ENCODE assay signal across 8 cellular contexts in the genomic region with DNA sequence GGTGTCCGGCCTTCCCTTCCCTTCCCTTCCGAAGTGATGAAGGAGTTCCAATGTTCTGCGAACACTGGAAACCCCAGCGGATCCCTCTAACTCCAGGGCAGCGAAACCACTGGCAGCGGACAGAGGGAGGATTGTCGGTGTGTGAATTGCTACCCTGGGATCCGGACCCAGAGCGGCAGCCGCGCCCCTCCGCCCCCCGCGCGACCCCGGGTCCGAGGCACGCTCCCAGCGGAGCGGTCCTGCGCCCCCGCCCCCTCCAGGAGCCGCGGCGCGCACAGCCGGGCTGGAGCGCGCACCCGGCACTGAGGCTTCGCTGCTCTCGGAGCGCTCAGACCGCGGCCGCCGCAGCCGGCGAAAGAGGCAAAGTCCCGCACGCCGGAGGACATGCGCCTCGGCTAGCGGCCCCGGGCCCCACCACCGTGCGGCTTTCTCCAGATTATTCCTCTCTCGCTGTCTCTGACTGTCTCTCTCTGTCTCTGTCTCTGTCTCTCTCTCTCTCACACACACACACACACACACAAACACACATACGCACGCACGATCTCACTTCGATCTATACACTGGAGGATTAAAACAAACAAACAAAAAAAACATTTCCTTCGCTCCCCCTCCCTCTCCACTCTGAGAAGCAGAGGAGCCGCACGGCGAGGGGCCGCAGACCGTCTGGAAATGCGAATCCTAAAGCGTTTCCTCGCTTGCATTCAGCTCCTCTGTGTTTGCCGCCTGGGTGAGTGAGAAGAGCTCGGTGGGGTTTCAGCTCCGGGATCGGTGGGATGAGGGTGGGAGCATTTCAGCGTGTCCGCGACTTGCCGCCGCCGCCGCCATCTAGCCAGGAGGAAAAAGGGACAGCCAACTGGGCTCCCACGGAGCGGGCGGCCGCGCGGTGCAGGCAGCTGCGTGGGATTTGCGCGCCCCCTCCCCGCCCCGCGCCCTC. TPM values are rescaled to one million over a fixed set of nuclear protein-coding genes. Genes with fewer than 3 reads are reported as not detected.
DNase-seq lines count a peak whose midpoint lies in the region; ATAC-seq and TF ChIP-seq lines count a peak whose summit lies in the region.

A gene (plus strand): TSS at position 331 of the 934 bp plus-strand sequence. CDS start 339 bp downstream, at position 670.

- peak within 1 kb of the TSS; percentile 82 for H3K27ac ChIP-seq in HUES48 (ENCODE audit: low read depth, low read length)
- H3K27ac ChIP-seq in right atrium auricular region: no peak within 1 kb of the TSS

- peaks cover 35% of the 10 kb centered on the region for H3K27me3 Mint-ChIP-seq in activated naive CD8-positive, alpha-beta T cell treated with anti-CD3 and anti-CD28 coated beads, Interleukin-2, amount 10 ng/mL, durations not matched to agents 7 days and 5 days
- H3K27me3 Mint-ChIP-seq in progenitor cell of endocrine pancreas: peaks cover 67% of the 10 kb centered on the region

- no peak for TF ChIP-seq CTCF in right atrium auricular region (IDR thresholded peaks at IDR 0.05)
- TF ChIP-seq CTCF in progenitor cell of endocrine pancreas (IDR thresholded peaks at IDR 0.05; ENCODE audit: unreplicated experiment): no peak

- no peaks in the 10 kb centered on the region for H3K9me3 ChIP-seq in HUES48 (ENCODE audit: control insufficient read depth, insufficient read depth, low read length)
- H3K9me3 ChIP-seq in right atrium auricular region: no peaks in the 10 kb centered on the region

- H3K9ac ChIP-seq in HUES48 (ENCODE audit: low read depth, low read length): peak within 1 kb of the TSS; percentile 82

- H3K4me1 ChIP-seq in HUES48 (ENCODE audit: control insufficient read depth, insufficient read depth, low read length): peaks cover 31% of the 10 kb centered on the region
- peaks cover 0 to 7% of the 10 kb centered on the region in 2 donors for H3K4me1 ChIP-seq in right atrium auricular region

- POLR2A ChIA-PET in activated naive CD8-positive, alpha-beta T cell treated with anti-CD3 and anti-CD28 coated beads, Interleukin-2, amount 10 ng/mL, durations not matched to agents 7 days and 5 days (lab: Charles Lee): no interaction called here

- peaks cover 6% of the 10 kb centered on the region for H3K4me1 Mint-ChIP-seq in activated naive CD8-positive, alpha-beta T cell treated with anti-CD3 and anti-CD28 coated beads, Interleukin-2, amount 10 ng/mL, durations not matched to agents 7 days and 5 days
- H3K4me1 Mint-ChIP-seq in progenitor cell of endocrine pancreas (ENCODE audit: low read depth): peaks cover 7% of the 10 kb centered on the region

- DNase-seq in COLO829 (ENCODE audit: low spot score) (peak; percentile 7), right atrium auricular region (ENCODE audit: low spot score) (no peak), progenitor cell of endocrine pancreas (ENCODE audit: low spot score, unreplicated experiment) (peak; percentile 47)
- peak; percentile 25 for DNase-seq in activated naive CD8-positive, alpha-beta T cell treated with anti-CD3 and anti-CD28 coated beads, Interleukin-2, amount 10 ng/mL, durations not matched to agents 7 days and 5 days
- DNase-seq in stimulated activated naive CD4-positive, alpha-beta T cell treated with Interleukin-2 at 50 U/mL for 16 hours (lab: John Stamatoyannopoulos, UW): no peak

- H3K4me3 ChIP-seq in HUES48 (ENCODE audit: low read depth, low read length): peak within 1 kb of the TSS; percentile 97
- peak within 1 kb of the TSS; percentile 40 to 56 for H3K4me3 ChIP-seq in right atrium auricular region

- H3K4me3 Mint-ChIP-seq in activated naive CD8-positive, alpha-beta T cell treated with anti-CD3 and anti-CD28 coated beads, Interleukin-2, amount 10 ng/mL, durations not matched to agents 7 days and 5 days: peak within 1 kb of the TSS; percentile 77
- H3K4me3 Mint-ChIP-seq in progenitor cell of endocrine pancreas (ENCODE audit: low read depth): peak within 1 kb of the TSS; percentile 92

- peak within 1 kb of the TSS; percentile 8 for H3K27ac Mint-ChIP-seq in activated naive CD8-positive, alpha-beta T cell treated with anti-CD3 and anti-CD28 coated beads, Interleukin-2, amount 10 ng/mL, durations not matched to agents 7 days and 5 days
- peak within 1 kb of the TSS; percentile 67 for H3K27ac Mint-ChIP-seq in progenitor cell of endocrine pancreas

- no peak for ATAC-seq in activated naive CD8-positive, alpha-beta T cell treated with anti-CD3 and anti-CD28 coated beads, Interleukin-2, amount 10 ng/mL, durations not matched to agents 7 days and 5 days (ENCODE audit: low read depth)
- no peak for ATAC-seq in HG02763 (IDR thresholded peaks at IDR 0.05; ENCODE audit: unreplicated experiment)
- ATAC-seq in GM18867 (IDR thresholded peaks at IDR 0.05; ENCODE audit: unreplicated experiment): no peak

- no peaks in the 10 kb centered on the region for H3K36me3 Mint-ChIP-seq in activated naive CD8-positive, alpha-beta T cell treated with anti-CD3 and anti-CD28 coated beads, Interleukin-2, amount 10 ng/mL, durations not matched to agents 7 days and 5 days
- H3K36me3 Mint-ChIP-seq in progenitor cell of endocrine pancreas (ENCODE audit: insufficient read depth): no peaks in the 10 kb centered on the region

- H3K36me3 ChIP-seq in HUES48 (ENCODE audit: control insufficient read depth, insufficient read depth, low read length) (no peaks in the 10 kb centered on the region), right atrium auricular region (no peaks in the 10 kb centered on the region)

- H3K9me3 Mint-ChIP-seq in activated naive CD8-positive, alpha-beta T cell treated with anti-CD3 and anti-CD28 coated beads, Interleukin-2, amount 10 ng/mL, durations not matched to agents 7 days and 5 days: no peaks in the 10 kb centered on the region
- H3K9me3 Mint-ChIP-seq in progenitor cell of endocrine pancreas (ENCODE audit: low read depth): no peaks in the 10 kb centered on the region

- 0 out of 2 replicates have a peak, but pooled peaks cover 6% of the 10 kb centered on the region for H3K27me3 ChIP-seq in HUES48 (ENCODE audit: control insufficient read depth, insufficient read depth, low read length)
- H3K27me3 ChIP-seq in right atrium auricular region: no peaks in the 10 kb centered on the region

RNA-seq across cellular contexts. Expression of the gene that starts here (rescaled TPM):
- total RNA-seq in activated naive CD8-positive, alpha-beta T cell treated with anti-CD3 and anti-CD28 coated beads, Interleukin-2, amount 10 ng/mL, durations not matched to agents 7 days and 5 days: not detected
- total RNA-seq in right atrium auricular region (1 to 10 TPM; 2.6 to 3.0 TPM), progenitor cell of endocrine pancreas (0.74 and 1.6 TPM in 2 replicates)

Comparison
In these comparisons a context has a peak if more than half of its experiments do, and no peak if none do; other contexts are left out.
1. Peak in DNase-seq in activated naive CD8-positive, alpha-beta T cell treated with anti-CD3 and anti-CD28 coated beads, Interleukin-2, amount 10 ng/mL, durations not matched to agents 7 days and 5 days; RNA of the gene not detected or under 1 TPM.
2. DNase-seq: peak in COLO829 (single experiment) and progenitor cell of endocrine pancreas (single experiment); none in right atrium auricular region (single experiment) and stimulated activated naive CD4-positive, alpha-beta T cell treated with Interleukin-2 at 50 U/mL for 16 hours (single experiment).